In the genomic region with DNA sequence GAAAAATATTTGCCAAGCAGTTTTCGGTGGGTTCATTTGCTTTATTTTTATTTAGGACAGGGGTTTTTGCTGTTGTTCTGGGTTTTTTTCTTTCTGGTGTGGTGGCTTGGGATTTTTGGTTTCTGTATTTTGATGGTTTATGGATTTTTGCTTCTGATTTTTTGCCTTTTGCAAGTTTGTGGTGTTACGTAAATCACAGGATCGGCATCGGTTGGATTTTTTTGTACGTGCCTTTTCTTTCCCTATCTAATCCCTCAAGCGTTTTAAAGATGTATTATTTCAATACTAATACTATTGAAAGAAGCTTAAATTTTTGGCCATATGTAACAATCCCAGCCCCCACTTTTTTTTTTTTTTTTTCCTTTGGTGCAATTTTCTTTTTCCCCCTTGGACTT, we compare ENCODE assay signal across 8 cellular contexts. TPM values are rescaled to one million over a fixed set of nuclear protein-coding genes. Genes with fewer than 3 reads are reported as not detected.
A peak's percentile ranks its signal among the peaks of the same experiment; 100 is the strongest.
DNase-seq lines count a peak whose midpoint lies in the region; FAIRE-seq and TF ChIP-seq lines count a peak whose summit lies in the region.

No MANE protein-coding gene starts in this region.

- H3K27me3 ChIP-seq in ACC112 (ENCODE audit: insufficient read depth, low read length) = no peaks in the 10 kb centered on the region
- H3K27me3 ChIP-seq in bronchial epithelial cell (ENCODE audit: control insufficient read depth, insufficient read depth, low read length) = no peaks in the 10 kb centered on the region
- no peaks in the 10 kb centered on the region for H3K27me3 ChIP-seq in muscle layer of colon (ENCODE audit: control insufficient read depth in 1 of 2, insufficient read depth in 2 of 2, low read length in 2 of 2)

- H3K4me3 ChIP-seq in ACC112 (ENCODE audit: low read depth, low read length) (peak overlapping the region; percentile 96), bronchial epithelial cell (ENCODE audit: low read depth, low read length) (peak overlapping the region; percentile 35), muscle layer of colon (ENCODE audit: low read depth in 1 of 2, low read length in 2 of 2) (peak overlapping the region in 1 of 2 donors; percentile 76)

- H2AFZ ChIP-seq in ACC112 (ENCODE audit: low read length, unreplicated experiment) = peak overlapping the region; percentile 92

- FAIRE-seq in bronchial epithelial cell (lab: Jason Lieb, UNC) = no peak
- no peak for FAIRE-seq in urothelium cell line (lab: Jason Lieb, UNC)

- no peaks in the 10 kb centered on the region for H3K36me3 Mint-ChIP-seq in IgD-negative memory B cell

- no peaks in the 10 kb centered on the region for H3K36me3 ChIP-seq in ACC112 (ENCODE audit: insufficient read depth, low read length)
- H3K36me3 ChIP-seq in bronchial epithelial cell (ENCODE audit: control insufficient read depth, insufficient read depth, low read length) = no peaks in the 10 kb centered on the region
- H3K36me3 ChIP-seq in muscle layer of colon (ENCODE audit: insufficient read depth, low read length) = no peaks in the 10 kb centered on the region

- H3K9ac ChIP-seq in muscle layer of colon (ENCODE audit: low read length) = peak overlapping the region; percentile 91

- H3K27ac Mint-ChIP-seq in IgD-negative memory B cell = peak overlapping the region; percentile 96 to 98 (median 98)

- peaks cover 37% of the 10 kb centered on the region for H3K79me2 ChIP-seq in ACC112 (ENCODE audit: control insufficient read depth, insufficient read depth, low read length, unreplicated experiment)

- H3K4me1 Mint-ChIP-seq in IgD-negative memory B cell = peaks cover 43 to 66% (median 58%) of the 10 kb centered on the region in 3 donors

- no peaks in the 10 kb centered on the region for H3K9me3 ChIP-seq in muscle layer of colon (ENCODE audit: low read length)

- H3K27ac ChIP-seq in ACC112 (ENCODE audit: low read depth, low read length) = peak overlapping the region; percentile 97
- H3K27ac ChIP-seq in muscle layer of colon (ENCODE audit: low read depth, low read length) = peak overlapping the region; percentile 100

- H3K4me3 Mint-ChIP-seq in IgD-negative memory B cell = peak overlapping the region; percentile 88 to 99 (median 92)

- no peaks in the 10 kb centered on the region for H3K9me3 Mint-ChIP-seq in IgD-negative memory B cell

- DNase-seq in bronchial epithelial cell (ENCODE audit: low read depth) (no peak), urothelium cell line (ENCODE audit: low spot score) (no peak), Kasumi-1 (lab: John Stamatoyannopoulos, UW) (no peak), NCI-H446 (lab: John Stamatoyannopoulos, UW) (no peak)
- no peak for DNase-seq in stimulated activated CD4-positive, alpha-beta T cell treated with anti-CD3 and anti-CD28 coated beads, Interleukin-12 subunit alpha, Interleukin-12 subunit beta, amount 100 ng/mL, for 4 hours

- H3K4me1 ChIP-seq in ACC112 (ENCODE audit: control insufficient read depth, insufficient read depth, low read length, unreplicated experiment) = peaks cover 17% of the 10 kb centered on the region
- peaks cover 41% of the 10 kb centered on the region for H3K4me1 ChIP-seq in muscle layer of colon (ENCODE audit: insufficient read depth, low read length)

- no peak for TF ChIP-seq CTCF in bronchial epithelial cell (IDR thresholded peaks at IDR 0.05; ENCODE audit: insufficient read depth, low read length, severe bottlenecking)

- peaks cover 17% of the 10 kb centered on the region for H3K27me3 Mint-ChIP-seq in IgD-negative memory B cell

RNA-seq across cellular contexts. Expression of gene BCL6, which starts 0.8 kb away (rescaled TPM):
- 3.1 TPM for polyA plus RNA-seq in IgD-negative memory B cell
- 6.8 and 9.0 TPM in 2 replicates for total RNA-seq in bronchial epithelial cell

RNA-seq across cellular contexts. Expression of gene RTP2, which starts 43.7 kb away (rescaled TPM):
- not detected for polyA plus RNA-seq in IgD-negative memory B cell
- total RNA-seq in bronchial epithelial cell = not detected in 2 replicates
